In genomic region chr16:11670171-11671131, GRCh38 we compare ENCODE assay signal across 8 cellular contexts. TPM values are rescaled to one million over a fixed set of nuclear protein-coding genes. Genes with fewer than 3 reads are reported as not detected.
DNase-seq lines count a peak whose midpoint lies in the region; ATAC-seq lines count a peak whose summit lies in the region.

No MANE protein-coding gene starts in this region.

- H3K4me3 ChIP-seq in BLaER1 treated with 17β-estradiol and CSF1 and Interleukin-3, amounts not matched to agents 10 nM and 100 nM: peak overlapping the region; percentile 83 to 94 (median 91)

- H3K9me3 Mint-ChIP-seq in activated naive CD4-positive, alpha-beta T cell treated with anti-CD3 and anti-CD28 coated beads, Interleukin-2, amount 50 U/mL, for 24 hours: no peaks in the 10 kb centered on the region
- H3K9me3 Mint-ChIP-seq in naive B cell: no peaks in the 10 kb centered on the region

- peaks cover 82 to 92% (median 92%) of the 10 kb centered on the region in 10 experiments for H3K4me1 ChIP-seq in BLaER1 treated with 17β-estradiol and CSF1 and Interleukin-3, amounts not matched to agents 10 nM and 100 nM

- peak overlapping the region; percentile 84 for H3K27ac Mint-ChIP-seq in activated naive CD4-positive, alpha-beta T cell treated with anti-CD3 and anti-CD28 coated beads, Interleukin-2, amount 50 U/mL, for 24 hours
- H3K27ac Mint-ChIP-seq in naive B cell: peak overlapping the region; percentile 95 to 99 (median 97)

- ATAC-seq in GM21528 (IDR thresholded peaks at IDR 0.05; ENCODE audit: low FRiP score, unreplicated experiment) (peak; percentile 30), naive B cell (ENCODE audit: low read depth in 2 of 2) (peak; percentile 5 to 12), GM18519 (IDR thresholded peaks at IDR 0.05; ENCODE audit: low FRiP score, unreplicated experiment) (no peak)

- H3K27ac ChIP-seq in BLaER1 treated with 17β-estradiol and CSF1 and Interleukin-3, amounts not matched to agents 10 nM and 100 nM: peak overlapping the region; percentile 30 to 91 (median 85); a peak in 21 of 22 replicates

- peaks cover 73% of the 10 kb centered on the region for H3K4me1 Mint-ChIP-seq in activated naive CD4-positive, alpha-beta T cell treated with anti-CD3 and anti-CD28 coated beads, Interleukin-2, amount 50 U/mL, for 24 hours
- peaks cover 67 to 84% (median 78%) of the 10 kb centered on the region in 3 donors for H3K4me1 Mint-ChIP-seq in naive B cell

- H3K4me2 ChIP-seq in BLaER1 treated with 17β-estradiol and CSF1 and Interleukin-3, amounts not matched to agents 10 nM and 100 nM: peak overlapping the region; percentile 90 to 99 (median 96)

- H3K27me3 Mint-ChIP-seq in activated naive CD4-positive, alpha-beta T cell treated with anti-CD3 and anti-CD28 coated beads, Interleukin-2, amount 50 U/mL, for 24 hours: no peaks in the 10 kb centered on the region
- no peaks in the 10 kb centered on the region for H3K27me3 Mint-ChIP-seq in naive B cell

- no peaks in the 10 kb centered on the region for H3K9me3 ChIP-seq in BLaER1 treated with 17β-estradiol and CSF1 and Interleukin-3, amounts not matched to agents 10 nM and 100 nM (replicated peaks in 1 of 11)

- peak overlapping the region; percentile 86 to 94 (median 91); a peak in 21 of 22 replicates for H3K9ac ChIP-seq in BLaER1 treated with 17β-estradiol and CSF1 and Interleukin-3, amounts not matched to agents 10 nM and 100 nM

- peaks cover 54 to 69% (median 66%) of the 10 kb centered on the region in 11 experiments for H4K20me1 ChIP-seq in BLaER1 treated with 17β-estradiol and CSF1 and Interleukin-3, amounts not matched to agents 10 nM and 100 nM

- no peaks in the 10 kb centered on the region for H3K36me3 Mint-ChIP-seq in activated naive CD4-positive, alpha-beta T cell treated with anti-CD3 and anti-CD28 coated beads, Interleukin-2, amount 50 U/mL, for 24 hours
- no peaks in the 10 kb centered on the region for H3K36me3 Mint-ChIP-seq in naive B cell

- DNase-seq in naive B cell: peak; percentile 50
- no peak for DNase-seq in stimulated activated CD8-positive, alpha-beta memory T cell treated with anti-CD3 and anti-CD28 coated beads, Interleukin-4, amount 100 ng/mL, for 48 hours
- DNase-seq in GOT3 (lab: John Stamatoyannopoulos, UW): no peak
- DNase-seq in activated CD4-positive, CD25-positive, alpha-beta regulatory T cell treated with anti-CD3 and anti-CD28 coated beads, Interleukin-2, amount 50 U/mL, for 72 hours: no peak

- H3K36me3 ChIP-seq in BLaER1 treated with 17β-estradiol and CSF1 and Interleukin-3, amounts not matched to agents 10 nM and 100 nM: peaks cover 0 to 22% (median 2%) of the 10 kb centered on the region in 11 experiments; a peak in 13 of 22 replicates

- H3K27me3 ChIP-seq in BLaER1 treated with 17β-estradiol and CSF1 and Interleukin-3, amounts not matched to agents 10 nM and 100 nM: no peaks in the 10 kb centered on the region

- H3K4me3 Mint-ChIP-seq in activated naive CD4-positive, alpha-beta T cell treated with anti-CD3 and anti-CD28 coated beads, Interleukin-2, amount 50 U/mL, for 24 hours: peak overlapping the region; percentile 80
- peak overlapping the region; percentile 86 to 99 (median 94) for H3K4me3 Mint-ChIP-seq in naive B cell

RNA-seq across cellular contexts. Expression of gene SNN, which starts 2.2 kb away (rescaled TPM):
- polyA plus RNA-seq in naive B cell (ENCODE audit: low read depth in 6 of 6): 10 to 100 TPM; 53.0 to 82.7 (median 67.7) TPM
